In genomic region chr2:75548036-75548573, GRCh38 we compare ENCODE assay signal across 13 cellular contexts.
DNase-seq lines count a peak whose midpoint lies in the region; ATAC-seq and TF ChIP-seq lines count a peak whose summit lies in the region.
"Had no signal": no experiment of that assay in that cellular context is flagged by ENCODE, and none has a peak within 500 bp of the region (broad histone marks: within the 10 kb centered on the region; RNA-seq: fewer than 3 reads in every experiment).

No MANE protein-coding gene starts in this region.

- no peak for TF ChIP-seq RAD21 in Ishikawa (IDR thresholded peaks at IDR 0.05; ENCODE audit: low read depth)

- peak; percentile 54 for DNase-seq in DND-41
- DNase-seq in SHP77 (lab: John Stamatoyannopoulos, UW) = peak; percentile 18 to 72
- DNase-seq in left kidney (ENCODE audit: low read depth, low spot score) = peak; percentile 32
- no peak for DNase-seq in GM13976 (ENCODE audit: low spot score)
- DNase-seq: activated CD8-positive, alpha-beta memory T cell treated with anti-CD3 and anti-CD28 coated beads, Interleukin-2, amount 50 U/mL, for 48 hours; glutamatergic neuron; NCI-H1048; PC-3; stimulated activated CD4-positive, alpha-beta T cell treated with anti-CD3 and anti-CD28 coated beads, Interleukin-4, amount 100 ng/mL, for 24 hours had no signal

- no peak overlapping the region for H3K9ac ChIP-seq in DND-41 (ENCODE audit: low read depth, low read length)

- in situ Hi-C loops in GM13976 (cut with MboI; ENCODE audit: low sequenced_read_pairs, unreplicated experiment) = no loop called here

- TF ChIP-seq CTCF in DND-41 (IDR thresholded peaks at IDR 0.05; ENCODE audit: borderline replicate concordance, extremely low read depth, low read length, poor library complexity, severe bottlenecking) = no peak
- no peak for TF ChIP-seq CTCF in GM13976 (IDR thresholded peaks at IDR 0.05; ENCODE audit: borderline replicate concordance, control extremely low read depth, extremely low read depth, insufficient read depth, missing control alignments)

- no peaks in the 10 kb centered on the region for H3K9me3 ChIP-seq in DND-41 (ENCODE audit: insufficient read depth, low read length, severe bottlenecking)

- peaks cover 46% of the 10 kb centered on the region for H3K4me1 ChIP-seq in DND-41 (ENCODE audit: insufficient read depth, low read length)

- peaks cover 10% of the 10 kb centered on the region; the same call in 1 of the 2 replicates for H4K20me1 ChIP-seq in DND-41 (ENCODE audit: insufficient read depth, low read length)

- no peaks in the 10 kb centered on the region for H3K27me3 ChIP-seq in DND-41 (ENCODE audit: insufficient read depth, low read length, poor library complexity)

- no peak for TF ChIP-seq EP300 in Ishikawa (IDR thresholded peaks at IDR 0.05; ENCODE audit: borderline replicate concordance)

- peak overlapping the region; percentile 43 for H3K27ac ChIP-seq in DND-41 (ENCODE audit: low read length)
- H3K27ac ChIP-seq: HL-60 had no signal

- ATAC-seq in DND-41 (ENCODE audit: insufficient read depth, low read depth) (peak; percentile 66), GM21367 (IDR thresholded peaks at IDR 0.05; ENCODE audit: unreplicated experiment) (no peak), GM21360 (IDR thresholded peaks at IDR 0.05; ENCODE audit: unreplicated experiment) (no peak)
- ATAC-seq: PC-3 had no signal

- H3K4me2 ChIP-seq in DND-41 (ENCODE audit: insufficient read depth, low read length) = no peak overlapping the region

- peaks cover 94% of the 10 kb centered on the region for H3K79me2 ChIP-seq in DND-41 (ENCODE audit: insufficient read depth, low read length)

- peaks cover 52% of the 10 kb centered on the region for H3K36me3 ChIP-seq in DND-41 (ENCODE audit: insufficient read depth, low read length)

- H3K4me3 ChIP-seq in DND-41 (ENCODE audit: low read depth in 1 of 2, low read length in 2 of 2) = no peak overlapping the region

- no peak overlapping the region for H2AFZ ChIP-seq in DND-41 (ENCODE audit: low read depth, low read length)

TF ChIP-seq in Ishikawa, 13 proteins besides CTCF, POLR2A, EP300 and RAD21:
- TF ChIP-seq YY1 (IDR thresholded peaks at IDR 0.05; ENCODE audit: low read depth) = no peak
- peak; percentile 66 for TF ChIP-seq NFIC (IDR thresholded peaks at IDR 0.05)
